Comparison of ENCODE assay signal across 8 cellular contexts in the genomic region with DNA sequence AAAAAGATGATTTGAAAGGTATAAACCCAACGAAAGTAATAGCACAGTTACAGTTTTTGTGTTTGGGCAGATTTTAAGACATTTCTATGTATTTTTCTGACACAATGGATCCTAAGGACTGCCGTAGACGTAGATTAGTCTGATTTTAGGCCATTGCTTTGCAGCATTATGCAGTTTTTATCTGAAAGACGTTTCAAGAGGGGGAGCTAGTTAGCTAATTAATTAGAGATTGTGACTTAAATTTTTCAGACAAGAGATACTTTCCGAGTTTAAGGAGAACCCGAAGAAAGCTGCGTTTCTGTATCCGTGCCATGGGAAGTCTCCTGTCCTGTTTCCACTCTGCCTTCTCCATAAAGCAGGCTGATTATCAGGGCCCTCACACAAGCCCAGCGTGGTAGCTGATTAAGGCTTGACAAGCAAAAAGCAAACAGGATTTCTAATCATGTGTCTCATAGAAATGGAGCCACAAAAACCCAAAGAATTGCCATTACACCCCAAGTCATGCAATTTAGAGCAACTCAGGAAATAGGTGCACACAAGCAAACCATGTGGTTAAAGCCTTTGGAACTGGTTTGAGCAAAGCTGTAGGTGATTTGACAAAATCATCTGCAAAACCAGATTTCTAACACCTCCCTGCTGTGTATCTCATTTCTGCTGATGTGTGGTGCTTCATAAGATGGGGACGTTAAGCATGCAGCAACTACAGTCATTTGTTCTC.
DNase-seq lines count a peak whose midpoint lies in the region; ATAC-seq and TF ChIP-seq lines count a peak whose summit lies in the region.

No MANE protein-coding gene starts in this region.

- H3K27me3 Mint-ChIP-seq in GM23338 (ENCODE audit: insufficient read depth, low read depth, poor library complexity) = peaks cover 4% of the 10 kb centered on the region
- H3K27me3 Mint-ChIP-seq in activated naive CD8-positive, alpha-beta T cell = no peaks in the 10 kb centered on the region

- H3K27me3 ChIP-seq in BLaER1 treated with 17β-estradiol and CSF1 and Interleukin-3, amounts not matched to agents 10 nM and 100 nM = no peaks in the 10 kb centered on the region
- no peaks in the 10 kb centered on the region for H3K27me3 ChIP-seq in GM23338 (ENCODE audit: insufficient read depth)

- TF ChIP-seq CTCF in GM23338 (conservative IDR thresholded peaks at IDR 0.05; ENCODE audit: low read depth in 2 of 2) = peak in 1 of 2 experiments; percentile 27; a peak in 2 of 4 replicates

- no peak overlapping the region for H3K9ac ChIP-seq in BLaER1 treated with 17β-estradiol and CSF1 and Interleukin-3, amounts not matched to agents 10 nM and 100 nM

- H3K36me3 Mint-ChIP-seq in GM23338 (ENCODE audit: low read depth) = no peaks in the 10 kb centered on the region; the same call in 2 of the 3 replicates
- H3K36me3 Mint-ChIP-seq in activated naive CD8-positive, alpha-beta T cell = no peaks in the 10 kb centered on the region

- H3K9me3 ChIP-seq in BLaER1 treated with 17β-estradiol and CSF1 and Interleukin-3, amounts not matched to agents 10 nM and 100 nM (replicated peaks in 1 of 11) = no peaks in the 10 kb centered on the region

- H3K36me3 ChIP-seq in BLaER1 treated with 17β-estradiol and CSF1 and Interleukin-3, amounts not matched to agents 10 nM and 100 nM = no peaks in the 10 kb centered on the region
- no peaks in the 10 kb centered on the region for H3K36me3 ChIP-seq in GM23338 (ENCODE audit: insufficient read depth)

- H3F3A ChIP-seq in GM23338 (replicated peaks; ENCODE audit: low read depth) = no peaks in the 10 kb centered on the region

- no peak overlapping the region for H3K4me3 ChIP-seq in BLaER1 treated with 17β-estradiol and CSF1 and Interleukin-3, amounts not matched to agents 10 nM and 100 nM
- H3K4me3 ChIP-seq in GM23338 = no peak overlapping the region

- H3K27ac Mint-ChIP-seq in GM23338 = peak overlapping the region; percentile 38; the same call in 1 of the 2 replicates
- H3K27ac Mint-ChIP-seq in activated naive CD8-positive, alpha-beta T cell = peak overlapping the region; percentile 76

- no peak for DNase-seq in GM23338 (ENCODE audit: low spot score)
- DNase-seq in medulla oblongata (ENCODE audit: extremely low spot score) = peak; percentile 36
- no peak for DNase-seq in DMS53 treated with DMSO at 0.1 percent for 48 hours (lab: John Stamatoyannopoulos, UW; ENCODE audit: unreplicated experiment)
- no peak for DNase-seq in ureter (ENCODE audit: low spot score)
- no peak for DNase-seq in SIG-M5 treated with dmso at 0.1 percent for 504 hours (lab: John Stamatoyannopoulos, UW; ENCODE audit: unreplicated experiment)

- H3K4me1 Mint-ChIP-seq in GM23338 = peaks cover 16% of the 10 kb centered on the region
- H3K4me1 Mint-ChIP-seq in activated naive CD8-positive, alpha-beta T cell (ENCODE audit: low read depth) = peaks cover 35% of the 10 kb centered on the region

- 0 out of 2 replicates have a peak, but pooled peaks cover 3% of the 10 kb centered on the region for H3K9me2 ChIP-seq in GM23338 (ENCODE audit: insufficient read depth)

- no peak for ATAC-seq in GM23338
- ATAC-seq in GM18520 (IDR thresholded peaks at IDR 0.05; ENCODE audit: unreplicated experiment) = no peak

- peak overlapping the region in 8 of 11 experiments; percentile 1 to 44 (median 15); a peak in 7 of 22 replicates for H3K4me2 ChIP-seq in BLaER1 treated with 17β-estradiol and CSF1 and Interleukin-3, amounts not matched to agents 10 nM and 100 nM
- H3K4me2 ChIP-seq in GM23338 = 0 out of 2 replicates have a peak overlapping the region, but pooled peaks have one; percentile 40

- no peak overlapping the region; a peak in 1 of 22 replicates for H3K27ac ChIP-seq in BLaER1 treated with 17β-estradiol and CSF1 and Interleukin-3, amounts not matched to agents 10 nM and 100 nM
- no peak overlapping the region for H3K27ac ChIP-seq in GM23338 (ENCODE audit: low read depth)

- H3K4me1 ChIP-seq in BLaER1 treated with 17β-estradiol and CSF1 and Interleukin-3, amounts not matched to agents 10 nM and 100 nM = peaks cover 0 to 9% (median 3%) of the 10 kb centered on the region in 10 experiments; a peak in 6 of 20 replicates
- 0 out of 2 replicates have a peak, but pooled peaks cover 9% of the 10 kb centered on the region for H3K4me1 ChIP-seq in GM23338 (ENCODE audit: insufficient read depth)

- no peaks in the 10 kb centered on the region for H3K79me2 ChIP-seq in GM23338 (replicated peaks; ENCODE audit: insufficient read depth)

- peak overlapping the region; percentile 92 for H2AFZ ChIP-seq in GM23338

- H3K9me3 Mint-ChIP-seq in GM23338 = no peaks in the 10 kb centered on the region; the same call in 2 of the 3 replicates
- no peaks in the 10 kb centered on the region for H3K9me3 Mint-ChIP-seq in activated naive CD8-positive, alpha-beta T cell (ENCODE audit: low read depth)

- no peaks in the 10 kb centered on the region for H4K20me1 ChIP-seq in BLaER1 treated with 17β-estradiol and CSF1 and Interleukin-3, amounts not matched to agents 10 nM and 100 nM
- no peaks in the 10 kb centered on the region for H4K20me1 ChIP-seq in GM23338 (replicated peaks; ENCODE audit: insufficient read depth)

- H3K4me3 Mint-ChIP-seq in GM23338 = no peak overlapping the region
- peak overlapping the region; percentile 73 for H3K4me3 Mint-ChIP-seq in activated naive CD8-positive, alpha-beta T cell

TF ChIP-seq in GM23338, 12 proteins besides CTCF, POLR2A, EP300 and RAD21:
- TF ChIP-seq CREB1 (CRISPR knock-in tag; IDR thresholded peaks at IDR 0.05; ENCODE audit: low read depth) (no peak), JUNB (IDR thresholded peaks at IDR 0.05; ENCODE audit: unreplicated experiment) (no peak), NANOG (IDR thresholded peaks at IDR 0.05; ENCODE audit: borderline replicate concordance) (no peak), ETS1 (IDR thresholded peaks at IDR 0.05) (no peak), ZNF114 (CRISPR knock-in tag; IDR thresholded peaks at IDR 0.05) (no peak), POLR2AphosphoS5 (IDR thresholded peaks at IDR 0.05; ENCODE audit: low read depth) (no peak), STAT1 (IDR thresholded peaks at IDR 0.05; ENCODE audit: unreplicated experiment) (no peak), ZNF331 (CRISPR knock-in tag; IDR thresholded peaks at IDR 0.05; ENCODE audit: low read depth) (no peak)
TF ChIP-seq in GM23338: peak in this region for 0.
